23 cellular contexts compared by ENCODE assay signal in genomic region chr6:145318952-145319351, GRCh38.
"Had no signal": no experiment of that assay in that cellular context is flagged by ENCODE, and none has a peak within 500 bp of the region (broad histone marks: within the 10 kb centered on the region; RNA-seq: fewer than 3 reads in every experiment).

No MANE protein-coding gene starts in this region.

- ATAC-seq: left cardiac atrium; lower lobe of right lung; natural killer cell treated with Interleukin-12 subunit alpha and Interleukin-12 subunit beta and Interleukin-15 and Interleukin-18, amount 100 ng/mL, for 72 hours; pancreas; right cardiac atrium; stimulated activated effector memory CD8-positive, alpha-beta T cell treated with anti-CD3 and anti-CD28 coated beads, Interleukin-12 subunit alpha, Interleukin-12 subunit beta, amount 100 ng/mL, for 72 hours had no signal

- H3K4me1 ChIP-seq: lower lobe of right lung, pancreas, upper lobe of left lung, uterus had no signal

- H3K27ac ChIP-seq: hepatocyte, left ventricle myocardium inferior, lower lobe of right lung, pancreas, tibial artery, upper lobe of left lung, uterus had no signal

- H3K36me3 Mint-ChIP-seq: memory B cell; natural killer cell treated with Interleukin-12 subunit alpha and Interleukin-12 subunit beta and Interleukin-15 and Interleukin-18, amount 100 ng/mL, for 72 hours; stimulated activated effector memory CD8-positive, alpha-beta T cell treated with anti-CD3 and anti-CD28 coated beads, Interleukin-12 subunit alpha, Interleukin-12 subunit beta, amount 100 ng/mL, for 72 hours had no signal

- H3K9me3 Mint-ChIP-seq: stimulated activated naive CD8-positive, alpha-beta T cell treated with anti-CD3 and anti-CD28 coated beads, Interleukin-15, Interleukin-2, amounts not matched to agents 100 ng/mL and 50 ng/mL, for 24 hours had no signal

- H3K4me1 Mint-ChIP-seq: memory B cell; mesothelial cell of epicardium; stimulated activated effector memory CD8-positive, alpha-beta T cell treated with anti-CD3 and anti-CD28 coated beads, Interleukin-12 subunit alpha, Interleukin-12 subunit beta, amount 100 ng/mL, for 72 hours had no signal

- H3K27ac Mint-ChIP-seq: memory B cell; mesothelial cell of epicardium; natural killer cell treated with Interleukin-12 subunit alpha and Interleukin-12 subunit beta and Interleukin-15 and Interleukin-18, amount 100 ng/mL, for 72 hours; progenitor cell of endocrine pancreas; stimulated activated effector memory CD8-positive, alpha-beta T cell treated with anti-CD3 and anti-CD28 coated beads, Interleukin-12 subunit alpha, Interleukin-12 subunit beta, amount 100 ng/mL, for 72 hours; stimulated activated naive CD8-positive, alpha-beta T cell treated with anti-CD3 and anti-CD28 coated beads, Interleukin-15, Interleukin-2, amounts not matched to agents 100 ng/mL and 50 ng/mL, for 24 hours had no signal

- H3K4me3 Mint-ChIP-seq: memory B cell; mesothelial cell of epicardium; natural killer cell treated with Interleukin-12 subunit alpha and Interleukin-12 subunit beta and Interleukin-15 and Interleukin-18, amount 100 ng/mL, for 72 hours; stimulated activated effector memory CD8-positive, alpha-beta T cell treated with anti-CD3 and anti-CD28 coated beads, Interleukin-12 subunit alpha, Interleukin-12 subunit beta, amount 100 ng/mL, for 72 hours; stimulated activated naive CD8-positive, alpha-beta T cell treated with anti-CD3 and anti-CD28 coated beads, Interleukin-15, Interleukin-2, amounts not matched to agents 100 ng/mL and 50 ng/mL, for 24 hours had no signal

- DNase-seq: effector memory CD4-positive, alpha-beta T cell; foreskin melanocyte; head of caudate nucleus; kidney; left cardiac atrium; left ventricle myocardium inferior; lower lobe of right lung; occipital lobe; pancreas; right cardiac atrium; stimulated activated CD4-positive, alpha-beta T cell treated with anti-CD3 and anti-CD28 coated beads, Interleukin-4, amount 100 ng/mL, for 1 hour; stimulated activated CD8-positive, alpha-beta memory T cell treated with anti-CD3 and anti-CD28 coated beads, Interleukin-4, amount 100 ng/mL, for 48 hours; tibial artery; upper lobe of left lung; uterus had no signal

- H3K27me3 ChIP-seq: hepatocyte, pancreas, tibial artery, upper lobe of left lung, uterus had no signal

- H3K9me3 ChIP-seq: lower lobe of right lung, pancreas, tibial artery, upper lobe of left lung, uterus had no signal

- H3K36me3 ChIP-seq: left ventricle myocardium inferior, lower lobe of right lung, pancreas, tibial artery, upper lobe of left lung, uterus had no signal

- H3K79me2 ChIP-seq: hepatocyte had no signal

- H3K4me3 ChIP-seq: hepatocyte, left ventricle myocardium inferior, lower lobe of right lung, pancreas, smooth muscle cell, tibial artery, upper lobe of left lung, uterus had no signal

- H2AFZ ChIP-seq: hepatocyte had no signal

- H3K27me3 Mint-ChIP-seq: memory B cell; progenitor cell of endocrine pancreas; stimulated activated naive CD8-positive, alpha-beta T cell treated with anti-CD3 and anti-CD28 coated beads, Interleukin-15, Interleukin-2, amounts not matched to agents 100 ng/mL and 50 ng/mL, for 24 hours had no signal

- H3K4me2 ChIP-seq: hepatocyte, smooth muscle cell had no signal
